Comparison of ENCODE assay signal across 9 cellular contexts in genomic region chr2:120254178-120254577, GRCh38. TPM values are rescaled to one million over a fixed set of nuclear protein-coding genes. Genes with fewer than 3 reads are reported as not detected.
DNase-seq lines count a peak whose midpoint lies in the region; ATAC-seq, FAIRE-seq and TF ChIP-seq lines count a peak whose summit lies in the region.
"Had no signal": no experiment of that assay in that cellular context is flagged by ENCODE, and none has a peak within 500 bp of the region (broad histone marks: within the 10 kb centered on the region; RNA-seq: fewer than 3 reads in every experiment).

No MANE protein-coding gene starts in this region.

- H3K4me1 ChIP-seq in SK-N-SH (ENCODE audit: control insufficient read depth in 1 of 2, insufficient read depth in 2 of 2, low read depth in 1 of 2, low read length in 1 of 2) (peaks cover 14 to 17% of the 10 kb centered on the region in 2 experiments; a peak in 3 of 4 replicates), keratinocyte (ENCODE audit: control insufficient read depth, extremely low read depth, insufficient read depth, low read length) (peaks cover 14% of the 10 kb centered on the region)

- H2AFZ ChIP-seq in SK-N-SH (ENCODE audit: low read depth), result no peak overlapping the region
- no peak overlapping the region for H2AFZ ChIP-seq in keratinocyte (ENCODE audit: control insufficient read depth, low read length)

- dilution Hi-C loops in keratinocyte (cut with MboI; ENCODE audit: extremely low pct_ligation_motif_present, low sequenced_read_pairs), result no loop called here

- H3K9me3 ChIP-seq in SK-N-SH (no peaks in the 10 kb centered on the region), keratinocyte (ENCODE audit: control insufficient read depth, low read depth, low read length) (no peaks in the 10 kb centered on the region)

- H3K27me3 ChIP-seq in SK-N-SH (ENCODE audit: insufficient read depth) (no peaks in the 10 kb centered on the region), keratinocyte (ENCODE audit: control insufficient read depth, extremely low read depth, insufficient read depth, low read length) (no peaks in the 10 kb centered on the region)

- no peak for TF ChIP-seq POLR2A in lower leg skin (IDR thresholded peaks at IDR 0.05)

- no peak for DNase-seq in SK-N-SH
- DNase-seq in keratinocyte (ENCODE audit: low read depth, low spot score), result no peak
- DNase-seq in stimulated activated naive B cell treated with anti-CD40 and anti-IgM and Interleukin-4, amounts not matched to agents 10 μg/mL and 1 μg/mL and 100 μg/mL, for 72 hours, result no peak
- DNase-seq in occipital lobe (lab: John Stamatoyannopoulos, UW), result no peak
- no peak for DNase-seq in lower leg skin (ENCODE audit: low spot score in 2 of 2)

- H4K20me1 ChIP-seq in SK-N-SH (ENCODE audit: insufficient read depth) (peaks cover 42% of the 10 kb centered on the region), keratinocyte (ENCODE audit: control insufficient read depth, extremely low read depth, insufficient read depth, low read length) (no peaks in the 10 kb centered on the region)

- H3K36me3 Mint-ChIP-seq in activated T-helper 17 cell treated with anti-CD3 and anti-CD28 coated beads, Interleukin-2, amount 50 U/mL, for 72 hours (ENCODE audit: low read depth), result peaks cover 51% of the 10 kb centered on the region
- peaks cover 48 to 51% of the 10 kb centered on the region in 2 donors for H3K36me3 Mint-ChIP-seq in stimulated activated naive B cell treated with anti-CD40 and anti-IgM and Interleukin-4, amounts not matched to agents 10 μg/mL and 1 μg/mL and 100 μg/mL, for 72 hours

- no peaks in the 10 kb centered on the region for H3K27me3 Mint-ChIP-seq in activated T-helper 17 cell treated with anti-CD3 and anti-CD28 coated beads, Interleukin-2, amount 50 U/mL, for 72 hours
- peaks cover 6% of the 10 kb centered on the region in 2 donors for H3K27me3 Mint-ChIP-seq in stimulated activated naive B cell treated with anti-CD40 and anti-IgM and Interleukin-4, amounts not matched to agents 10 μg/mL and 1 μg/mL and 100 μg/mL, for 72 hours

- WGBS in SK-N-SH (ENCODE audit: low lambda C conversion rate), result 92% methylated on average over 8 of the region's 8 CpGs
- WGBS in lower leg skin, 2 donors, result 55 to 66% methylated on average over 8 of the region's 8 CpGs

- H3K4me3 ChIP-seq in SK-N-SH (ENCODE audit: low read depth in 2 of 2, low read length in 1 of 2) (peak overlapping the region; percentile 71 to 95), keratinocyte (ENCODE audit: control insufficient read depth in 2 of 3, extremely low read depth in 1 of 3, insufficient read depth in 2 of 3, low read depth in 1 of 3, low read length in 3 of 3) (peak overlapping the region in 1 of 3 experiments; percentile 77), lower leg skin (ENCODE audit: low read depth, poor library complexity, severe bottlenecking) (no peak overlapping the region)

- peaks cover 39% of the 10 kb centered on the region for H3K4me1 Mint-ChIP-seq in activated T-helper 17 cell treated with anti-CD3 and anti-CD28 coated beads, Interleukin-2, amount 50 U/mL, for 72 hours
- peaks cover 49 to 73% of the 10 kb centered on the region in 2 donors for H3K4me1 Mint-ChIP-seq in stimulated activated naive B cell treated with anti-CD40 and anti-IgM and Interleukin-4, amounts not matched to agents 10 μg/mL and 1 μg/mL and 100 μg/mL, for 72 hours

- H3K79me2 ChIP-seq in SK-N-SH (ENCODE audit: insufficient read depth), result peaks cover 61% of the 10 kb centered on the region
- peaks cover 48% of the 10 kb centered on the region for H3K79me2 ChIP-seq in keratinocyte (ENCODE audit: control insufficient read depth, insufficient read depth, low read length)

- TF ChIP-seq RAD21 in SK-N-SH (IDR thresholded peaks at IDR 0.05; ENCODE audit: low read length), result no peak

- no peaks in the 10 kb centered on the region for H3F3A ChIP-seq in SK-N-SH (replicated peaks; ENCODE audit: insufficient read depth)

- CTCF ChIA-PET in SK-N-SH (lab: Yijun Ruan, JAX), result interaction anchor here (1.0 to 1.5 kb wide), 3 partner anchors 51 to 551 kb away, joined by 3 to 8 read pairs (median 3); no protein-coding TSS in a partner anchor

- no peak for FAIRE-seq in keratinocyte (lab: Jason Lieb, UNC)

- H3K9me3 Mint-ChIP-seq in activated T-helper 17 cell treated with anti-CD3 and anti-CD28 coated beads, Interleukin-2, amount 50 U/mL, for 72 hours, result no peaks in the 10 kb centered on the region
- H3K9me3 Mint-ChIP-seq in stimulated activated naive B cell treated with anti-CD40 and anti-IgM and Interleukin-4, amounts not matched to agents 10 μg/mL and 1 μg/mL and 100 μg/mL, for 72 hours, result peaks cover 7 to 8% of the 10 kb centered on the region in 2 donors

- no peaks in the 10 kb centered on the region for H3K36me3 ChIP-seq in SK-N-SH (replicated peaks in 1 of 2; ENCODE audit: control insufficient read depth in 1 of 2, insufficient read depth in 2 of 2, low read length in 1 of 2)
- H3K36me3 ChIP-seq in keratinocyte (ENCODE audit: control insufficient read depth in 2 of 2, extremely low read depth in 1 of 2, insufficient read depth in 2 of 2, low read length in 2 of 2), result peaks cover 5 to 8% of the 10 kb centered on the region in 2 experiments

- H3K4me2 ChIP-seq in SK-N-SH (peak overlapping the region; percentile 84), keratinocyte (ENCODE audit: control insufficient read depth, extremely low read depth, insufficient read depth, low read depth, low read length) (peak overlapping the region; percentile 87)

- H3K9ac ChIP-seq in SK-N-SH (peak overlapping the region; percentile 85; the same call in 1 of the 2 replicates), keratinocyte (ENCODE audit: control insufficient read depth, extremely low read depth, insufficient read depth, low read length) (no peak overlapping the region)

- H3K9me2 ChIP-seq in SK-N-SH, result no peaks in the 10 kb centered on the region

- intact Hi-C loops in lower leg skin (cut with DNase I; ENCODE audit: low total_unique reads), result no loop called here

- no peak for TF ChIP-seq EP300 in SK-N-SH (IDR thresholded peaks at IDR 0.05; ENCODE audit: borderline replicate concordance in 1 of 2, low read depth in 1 of 2, low read length in 1 of 2)

- peak overlapping the region; percentile 94 for H3K27ac Mint-ChIP-seq in activated T-helper 17 cell treated with anti-CD3 and anti-CD28 coated beads, Interleukin-2, amount 50 U/mL, for 72 hours
- peak overlapping the region; percentile 6 for H3K27ac Mint-ChIP-seq in stimulated activated naive B cell treated with anti-CD40 and anti-IgM and Interleukin-4, amounts not matched to agents 10 μg/mL and 1 μg/mL and 100 μg/mL, for 72 hours

- ATAC-seq in SK-N-SH treated with all-trans-retinoic acid at 6 μM for 48 hours (no peak), HG02588 (IDR thresholded peaks at IDR 0.05; ENCODE audit: unreplicated experiment) (no peak)
- ATAC-seq in activated T-helper 17 cell treated with anti-CD3 and anti-CD28 coated beads, Interleukin-2, amount 50 U/mL, for 72 hours (replicated peaks), result no peak
- no peak for ATAC-seq in stimulated activated naive B cell treated with anti-CD40 and anti-IgM and Interleukin-4, amounts not matched to agents 10 μg/mL and 1 μg/mL and 100 μg/mL, for 72 hours (replicated peaks)

- peak overlapping the region; percentile 95 for H3K4me3 Mint-ChIP-seq in activated T-helper 17 cell treated with anti-CD3 and anti-CD28 coated beads, Interleukin-2, amount 50 U/mL, for 72 hours
- peak overlapping the region; percentile 98 to 100 for H3K4me3 Mint-ChIP-seq in stimulated activated naive B cell treated with anti-CD40 and anti-IgM and Interleukin-4, amounts not matched to agents 10 μg/mL and 1 μg/mL and 100 μg/mL, for 72 hours

- POLR2A ChIA-PET in SK-N-SH (lab: Yijun Ruan, JAX), result no interaction called here

- H3K27ac ChIP-seq in SK-N-SH (ENCODE audit: low read depth in 2 of 2, low read length in 1 of 2) (no peak overlapping the region; a peak in 1 of 4 replicates), keratinocyte (ENCODE audit: control insufficient read depth, insufficient read depth, low read length) (no peak overlapping the region)
- H3K27ac ChIP-seq: 22Rv1 had no signal

- TF ChIP-seq CTCF in SK-N-SH (IDR thresholded peaks at IDR 0.05) (no peak), keratinocyte (optimal IDR thresholded peaks at IDR 0.05 in 1 of 3, IDR thresholded peaks at IDR 0.05 in 1 of 3, conservative IDR thresholded peaks at IDR 0.05 in 1 of 3; ENCODE audit: extremely low read depth in 1 of 3, insufficient read depth in 2 of 3, low read length in 3 of 3) (no peak), lower leg skin (IDR thresholded peaks at IDR 0.05) (no peak)

- H3K9me1 ChIP-seq in keratinocyte (ENCODE audit: control insufficient read depth, extremely low read depth, insufficient read depth, low read length), result no peaks in the 10 kb centered on the region

RNA-seq across cellular contexts. Expression of gene RALB, which starts 1.5 kb away (rescaled TPM):
- 37.2 and 40.8 TPM in 2 replicates for polyA plus RNA-seq in SK-N-SH (2012; rRNA removed)
- polyA plus RNA-seq in SK-N-SH (2012; cell fraction: cytosol; rRNA removed), result 50.9 and 54.5 TPM in 2 replicates
- 8.4 and 13.9 TPM in 2 replicates for polyA plus RNA-seq in SK-N-SH (2012; cell fraction: nucleus; rRNA removed)
- total RNA-seq in activated T-helper 17 cell treated with anti-CD3 and anti-CD28 coated beads, Interleukin-2, amount 50 U/mL, for 72 hours, result 10 to 100 TPM; 77.4 to 91.9 TPM
- polyA plus RNA-seq in keratinocyte, result 52.8 to 80.8 TPM (median 60.6 TPM) in 3 replicates
- polyA plus RNA-seq in keratinocyte (2011; ENCODE audit: low read depth), result 54.8 TPM
- polyA plus RNA-seq in keratinocyte (2011; cell fraction: cytosol; rRNA removed), result 63.8 and 90.6 TPM in 2 replicates
- 26.9 and 35.5 TPM in 2 replicates for polyA plus RNA-seq in keratinocyte (2011; cell fraction: nucleus; rRNA removed)
- 43.6 and 58.8 TPM in 2 replicates for polyA plus RNA-seq in keratinocyte (2012; ENCODE audit: low replicate concordance)
- 8.1 to 32.2 TPM (median 25.4 TPM) in 3 replicates for polyA minus RNA-seq in keratinocyte
- 33.6 TPM for polyA minus RNA-seq in keratinocyte (2011; cell fraction: cytosol; rRNA and poly(A)+ RNA removed)
- 9.0 and 11.5 TPM in 2 replicates for polyA minus RNA-seq in keratinocyte (2011; cell fraction: nucleus; rRNA and poly(A)+ RNA removed)
- 35.6 TPM for total RNA-seq in occipital lobe
- 10 to 100 TPM; 22.4 to 42.8 (median 34.9) TPM for total RNA-seq in lower leg skin

RNA-seq across cellular contexts. Expression of gene TMEM185B, which starts 31.0 kb away (rescaled TPM):
- polyA plus RNA-seq in SK-N-SH (2012; rRNA removed), result 24.8 and 36.0 TPM in 2 replicates
- 23.5 and 31.6 TPM in 2 replicates for polyA plus RNA-seq in SK-N-SH (2012; cell fraction: cytosol; rRNA removed)
- 19.2 and 20.2 TPM in 2 replicates for polyA plus RNA-seq in SK-N-SH (2012; cell fraction: nucleus; rRNA removed)
- 10 to 100 TPM; 28.0 to 31.2 TPM for total RNA-seq in activated T-helper 17 cell treated with anti-CD3 and anti-CD28 coated beads, Interleukin-2, amount 50 U/mL, for 72 hours
- 7.8 to 27.8 TPM (median 13.4 TPM) in 3 replicates for polyA plus RNA-seq in keratinocyte
- 1.3 TPM for polyA plus RNA-seq in keratinocyte (2011; ENCODE audit: low read depth)
- polyA plus RNA-seq in keratinocyte (2011; cell fraction: cytosol; rRNA removed), result 7.3 and 8.6 TPM in 2 replicates
- 30.7 and 33.7 TPM in 2 replicates for polyA plus RNA-seq in keratinocyte (2011; cell fraction: nucleus; rRNA removed)
- polyA plus RNA-seq in keratinocyte (2012; ENCODE audit: low replicate concordance), result 12.5 and 17.9 TPM in 2 replicates
- 7.5 to 39.5 TPM (median 8.8 TPM) in 3 replicates for polyA minus RNA-seq in keratinocyte
- 4.8 TPM for polyA minus RNA-seq in keratinocyte (2011; cell fraction: cytosol; rRNA and poly(A)+ RNA removed)
- polyA minus RNA-seq in keratinocyte (2011; cell fraction: nucleus; rRNA and poly(A)+ RNA removed), result 12.8 and 19.5 TPM in 2 replicates
- total RNA-seq in occipital lobe, result 18.6 TPM
- 10 to 100 TPM; 21.0 to 33.3 (median 25.4) TPM for total RNA-seq in lower leg skin
